ENCODE assay signal across 17 cellular contexts in the genomic region with DNA sequence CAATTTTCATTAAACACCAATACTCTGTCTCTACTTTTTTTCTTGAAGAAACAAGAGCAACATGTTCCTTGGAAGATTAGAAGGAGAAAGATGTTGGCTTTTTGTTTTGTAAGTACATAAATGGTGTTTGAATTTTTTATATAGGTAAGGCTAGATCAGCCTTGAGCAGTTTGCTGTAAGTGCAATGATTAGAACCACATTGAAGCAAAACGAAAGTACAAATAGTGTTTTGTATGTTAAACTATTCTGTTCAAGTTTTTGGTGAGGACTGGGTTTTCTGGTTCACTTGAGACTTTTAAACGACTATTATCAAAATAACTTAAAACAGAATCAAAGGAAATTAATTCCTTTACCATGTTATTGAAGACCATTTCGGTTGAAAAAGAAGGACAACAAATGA.
DNase-seq lines count a peak whose midpoint lies in the region; ATAC-seq, FAIRE-seq and TF ChIP-seq lines count a peak whose summit lies in the region.
"Had no signal": no experiment of that assay in that cellular context is flagged by ENCODE, and none has a peak within 500 bp of the region (broad histone marks: within the 10 kb centered on the region; RNA-seq: fewer than 3 reads in every experiment).

No MANE protein-coding gene starts in this region.

- H3K4me3 ChIP-seq in cardiac muscle cell, result no peak overlapping the region
- no peak overlapping the region for H3K4me3 ChIP-seq in adipocyte (ENCODE audit: low read length)
- no peak overlapping the region for H3K4me3 ChIP-seq in uterus
- no peak overlapping the region for H3K4me3 ChIP-seq in heart right ventricle

- TF ChIP-seq POLR2A in uterus (IDR thresholded peaks at IDR 0.05), result no peak

- ATAC-seq in left cardiac atrium (no peak), heart right ventricle (no peak)
- ATAC-seq: HCT116 had no signal

- no peaks in the 10 kb centered on the region for H3K27me3 ChIP-seq in cardiac muscle cell
- H3K27me3 ChIP-seq in adipocyte (replicated peaks; ENCODE audit: control insufficient read depth, insufficient read depth, low read length), result no peaks in the 10 kb centered on the region
- no peaks in the 10 kb centered on the region for H3K27me3 ChIP-seq in uterus
- H3K27me3 ChIP-seq in heart right ventricle, result no peaks in the 10 kb centered on the region

- no peaks in the 10 kb centered on the region for H3K9me3 ChIP-seq in cardiac muscle cell (ENCODE audit: low read depth)
- no peaks in the 10 kb centered on the region for H3K9me3 ChIP-seq in adipocyte (ENCODE audit: control insufficient read depth, low read length)
- H3K9me3 ChIP-seq in uterus, result no peaks in the 10 kb centered on the region
- no peaks in the 10 kb centered on the region for H3K9me3 ChIP-seq in heart right ventricle

- H3K4me1 ChIP-seq in cardiac muscle cell (ENCODE audit: low read depth) (peaks cover 34% of the 10 kb centered on the region), adipocyte (ENCODE audit: control insufficient read depth, insufficient read depth, low read length) (peaks cover 6% of the 10 kb centered on the region), uterus (peaks cover 0 to 16% of the 10 kb centered on the region in 2 donors), heart right ventricle (peaks cover 0 to 21% (median 5%) of the 10 kb centered on the region in 9 donors)

- 84 to 92% methylated on average over 3 of the region's 3 CpGs for WGBS in heart right ventricle, 2 donors

- no peaks in the 10 kb centered on the region for H3K36me3 ChIP-seq in cardiac muscle cell
- H3K36me3 ChIP-seq in adipocyte (ENCODE audit: control insufficient read depth, insufficient read depth, low read length, severe bottlenecking), result no peaks in the 10 kb centered on the region
- H3K36me3 ChIP-seq in uterus, result no peaks in the 10 kb centered on the region
- no peaks in the 10 kb centered on the region for H3K36me3 ChIP-seq in heart right ventricle

- TF ChIP-seq CTCF in cardiac muscle cell (IDR thresholded peaks at IDR 0.05; ENCODE audit: low read depth, low read length) (no peak), uterus (IDR thresholded peaks at IDR 0.05) (no peak), heart right ventricle (IDR thresholded peaks at IDR 0.05) (no peak)

- FAIRE-seq in RCC 7860 (lab: Jason Lieb, UNC), result no peak
- FAIRE-seq: GM18507, H54 had no signal

- H3K27ac ChIP-seq in cardiac muscle cell (peak overlapping the region; percentile 79), uterus (peak overlapping the region; percentile 56 to 62), heart right ventricle (no peak overlapping the region)
- H3K27ac ChIP-seq: 22Rv1 had no signal

- H3K9ac ChIP-seq in adipocyte (ENCODE audit: low read length), result no peak overlapping the region

- intact Hi-C loops in left cardiac atrium (cut with DNase I), result no loop called here
- intact Hi-C loops in uterus (cut with DNase I; ENCODE audit: low total_unique reads), result no loop called here
- intact Hi-C loops in heart right ventricle (cut with DNase I), result no loop called here

- DNase-seq in cardiac muscle cell (ENCODE audit: low read depth in 1 of 2, low spot score in 1 of 2), result no peak
- DNase-seq in left cardiac atrium, result no peak
- DNase-seq in adipocyte (ENCODE audit: low read depth), result peak; percentile 48
- DNase-seq in fibroblast of the conjunctiva (ENCODE audit: low read depth), result peak; percentile 9
- DNase-seq in uterus, result no peak
- no peak for DNase-seq in pons (ENCODE audit: low spot score)
- DNase-seq in heart right ventricle, result no peak
- no peak for DNase-seq in RCC 7860 (ENCODE audit: low spot score)
- DNase-seq: ACHN; C1 segment of cervical spinal cord; Calu3; CD4-positive, alpha-beta T cell; DMS 273 treated with DMSO at 0.1 percent for 48 hours had no signal

Comparison
In these comparisons a context has a peak if more than half of its experiments do, and no peak if none do; other contexts are left out.
1. H3K27ac ChIP-seq: peak in cardiac muscle cell (single experiment) and uterus (2 of 2); none in heart right ventricle (0 of 10).
2. DNase-seq: peak in adipocyte (single experiment) and fibroblast of the conjunctiva (single experiment); none in cardiac muscle cell (0 of 2), left cardiac atrium (single experiment), uterus (0 of 2), pons (single experiment), heart right ventricle (0 of 2) and RCC 7860 (single experiment).